Comparison of ENCODE assay signal across 1 cellular context in genomic region chr17:6496116-6496481, GRCh38.
TF ChIP-seq lines count a peak whose summit lies in the region.

No MANE protein-coding gene starts in this region.

TF ChIP-seq in SK-N-SH, 30 proteins besides CTCF, POLR2A, EP300 and RAD21 (continued from another document):
- TF ChIP-seq PBX3 (IDR thresholded peaks at IDR 0.05) (no peak), RCOR1 (IDR thresholded peaks at IDR 0.05; ENCODE audit: low read length) (no peak), TCF12 (IDR thresholded peaks at IDR 0.05) (no peak), RFX5 (IDR thresholded peaks at IDR 0.05; ENCODE audit: low read length) (no peak)
